ENCODE assay signal across 14 cellular contexts in the genomic region with DNA sequence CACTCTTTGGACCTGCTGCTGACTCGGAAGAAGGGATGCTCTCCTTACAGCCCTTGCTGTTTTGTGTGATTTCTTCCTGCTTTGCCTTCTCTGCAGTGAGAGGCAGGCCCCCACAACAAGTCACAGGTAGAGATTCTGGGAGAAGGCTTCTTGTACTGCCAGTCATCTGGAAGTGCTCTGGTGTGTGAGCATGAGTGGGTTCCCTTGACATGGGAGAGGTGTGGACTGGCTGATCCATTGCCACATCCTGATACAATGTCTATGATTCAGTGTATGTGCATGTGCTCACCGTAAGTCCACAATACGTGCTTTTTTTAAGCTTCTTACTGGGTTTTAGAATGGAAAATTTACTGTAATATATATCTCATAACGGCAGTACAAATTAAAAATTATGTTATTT. TPM values are rescaled to one million over a fixed set of nuclear protein-coding genes. Genes with fewer than 3 reads are reported as not detected.
"Had no signal": no experiment of that assay in that cellular context is flagged by ENCODE, and none has a peak within 500 bp of the region (broad histone marks: within the 10 kb centered on the region; RNA-seq: fewer than 3 reads in every experiment).

No MANE protein-coding gene starts in this region.

- DNase-seq: activated B cell treated with CpG ODN at 0.5 μM for 24 hours; activated CD4-positive, alpha-beta T cell treated with anti-CD3 and anti-CD28 coated beads, Interleukin-2, amount 50 U/mL, for 1 hour; amniotic stem cell; cerebellar nuclear complex; dermis blood vessel endothelial cell; kidney glomerular epithelial cell; stimulated activated CD4-positive, alpha-beta T cell treated with anti-CD3 and anti-CD28 coated beads, Interleukin-15, amount 100 ng/mL, for 24 hours; stimulated activated CD4-positive, alpha-beta T cell treated with anti-CD3 and anti-CD28 coated beads, Interleukin-4, amount 100 ng/mL, for 24 hours; stimulated activated naive CD8-positive, alpha-beta T cell treated with anti-CD3 and anti-CD28 coated beads, Interleukin-15, amount 100 ng/mL, for 72 hours had no signal

- H3K36me3 ChIP-seq: esophagus muscularis mucosa, gastroesophageal sphincter, neural progenitor cell, thoracic aorta had no signal

- H3K27ac ChIP-seq: esophagus muscularis mucosa, gastroesophageal sphincter, neural progenitor cell, thoracic aorta had no signal

- H3K9ac ChIP-seq: neural progenitor cell, parathyroid adenoma had no signal

- H3K4me1 ChIP-seq: esophagus muscularis mucosa, gastroesophageal sphincter, neural progenitor cell, parathyroid adenoma had no signal

- H3K4me2 ChIP-seq: neural progenitor cell had no signal

- H3K27me3 ChIP-seq: esophagus muscularis mucosa, gastroesophageal sphincter, neural progenitor cell had no signal

- H3K4me3 ChIP-seq: esophagus muscularis mucosa, gastroesophageal sphincter, neural progenitor cell, thoracic aorta had no signal

RNA-seq across cellular contexts. Expression of gene PLA2G4A, which starts 46.0 kb away (rescaled TPM):
- total RNA-seq: activated B cell treated with CpG ODN at 0.5 μM for 24 hours had no signal
